In genomic region chr10:73850863-73851461, GRCh38 we compare ENCODE assay signal across 11 cellular contexts. TPM values are rescaled to one million over a fixed set of nuclear protein-coding genes. Genes with fewer than 3 reads are reported as not detected.
A peak's percentile ranks its signal among the peaks of the same experiment; 100 is the strongest.
DNase-seq lines count a peak whose midpoint lies in the region; ATAC-seq, FAIRE-seq and TF ChIP-seq lines count a peak whose summit lies in the region.
"Had no signal": no experiment of that assay in that cellular context is flagged by ENCODE, and none has a peak within 500 bp of the region (broad histone marks: within the 10 kb centered on the region; RNA-seq: fewer than 3 reads in every experiment).

No MANE protein-coding gene starts in this region.

- peaks cover 0 to 13% (median 4%) of the 10 kb centered on the region in 4 experiments; a peak in 4 of 7 replicates for H3K4me1 ChIP-seq in H1 (replicated peaks in 1 of 4; ENCODE audit: control insufficient read depth in 3 of 4, insufficient read depth in 4 of 4, low read length in 3 of 4)
- peaks cover 21 to 49% (median 33%) of the 10 kb centered on the region in 4 donors for H3K4me1 ChIP-seq in upper lobe of left lung

- H3K23ac ChIP-seq in H1 (ENCODE audit: insufficient read length), result no peak overlapping the region

- no peak overlapping the region for H3K18ac ChIP-seq in H1 (ENCODE audit: extremely low read depth, low read length)

- no peak overlapping the region for H4K5ac ChIP-seq in H1 (ENCODE audit: insufficient read length, low read depth, low read length)

- TF ChIP-seq RAD21 in H1 (IDR thresholded peaks at IDR 0.05 in 1 of 2, conservative IDR thresholded peaks at IDR 0.05 in 1 of 2; ENCODE audit: low read depth in 2 of 2, low read length in 2 of 2), result no peak

- peaks cover 22 to 30% (median 24%) of the 10 kb centered on the region in 4 experiments for H3K36me3 ChIP-seq in H1 (ENCODE audit: control insufficient read depth in 2 of 4, insufficient read depth in 4 of 4, low read length in 3 of 4)
- H3K36me3 ChIP-seq in upper lobe of left lung, result peaks cover 8 to 58% (median 48%) of the 10 kb centered on the region in 4 donors

- no peak overlapping the region for H3K27ac ChIP-seq in H1 (ENCODE audit: low read depth, low read length)
- H3K27ac ChIP-seq in upper lobe of left lung, result peak overlapping the region; percentile 38 to 79 (median 66)
- H3K27ac ChIP-seq: 22Rv1 had no signal

- FAIRE-seq in H1 (lab: Jason Lieb, UNC), result no peak

- H2BK20ac ChIP-seq in H1 (ENCODE audit: low read length), result no peak overlapping the region

- no peak overlapping the region for H4K8ac ChIP-seq in H1 (ENCODE audit: extremely low read depth, insufficient read depth, low read length)

- CTCF ChIA-PET in H1 (lab: Charles Lee; ENCODE audit: partially characterized antibody), result interaction anchor here (1.2 to 20.8 kb wide), 9 partner anchors 8 to 89 kb away, joined by 3 to 279 read pairs (median 50); partner anchors contain the start of gene CAMK2G

- no peak for TF ChIP-seq EP300 in H1 (IDR thresholded peaks at IDR 0.05; ENCODE audit: borderline replicate concordance in 1 of 2, low read depth in 2 of 2, low read length in 2 of 2)
- no peak for TF ChIP-seq EP300 in upper lobe of left lung (IDR thresholded peaks at IDR 0.05)

- no peak overlapping the region for H2AFZ ChIP-seq in H1 (ENCODE audit: low read length)

- TF ChIP-seq CTCF in H1 (IDR thresholded peaks at IDR 0.05; ENCODE audit: control extremely low read depth in 1 of 3, insufficient read depth in 1 of 3, low read depth in 1 of 3, low read length in 3 of 3) (no peak), upper lobe of left lung (IDR thresholded peaks at IDR 0.05) (peak in 1 of 6 experiments; percentile 7)

- peak overlapping the region in 1 of 2 experiments; percentile 33; a peak in 2 of 4 replicates for H3K4me2 ChIP-seq in H1 (ENCODE audit: insufficient read depth in 1 of 2, low read depth in 2 of 2, low read length in 2 of 2)

- no peak overlapping the region for H3K14ac ChIP-seq in H1 (ENCODE audit: insufficient read length)

- no peak overlapping the region for H2BK5ac ChIP-seq in H1 (ENCODE audit: low read depth, low read length)

- TF ChIP-seq POLR2A in H1 (IDR thresholded peaks at IDR 0.05; ENCODE audit: control extremely low read depth in 1 of 2, low read depth in 2 of 2, low read length in 2 of 2) (no peak), upper lobe of left lung (IDR thresholded peaks at IDR 0.05) (no peak)

- no peak overlapping the region for H2AK5ac ChIP-seq in H1 (ENCODE audit: low read depth, low read length)

- H3K79me1 ChIP-seq in H1 (ENCODE audit: low read depth, low read length), result no peaks in the 10 kb centered on the region; the same call in 1 of the 2 replicates

- peaks cover 13% of the 10 kb centered on the region for H3K36me3 Mint-ChIP-seq in natural killer cell treated with Interleukin-12 subunit alpha and Interleukin-12 subunit beta and Interleukin-15 and Interleukin-18, amount 100 ng/mL, for 72 hours

- H4K20me1 ChIP-seq in H1 (replicated peaks in 1 of 2; ENCODE audit: control insufficient read depth in 1 of 2, insufficient read depth in 2 of 2, low read length in 2 of 2), result peaks cover 4 to 7% of the 10 kb centered on the region in 2 experiments

- H3K27me3 ChIP-seq in H1 (replicated peaks in 1 of 4; ENCODE audit: control insufficient read depth in 3 of 4, extremely low read depth in 1 of 4, insufficient read depth in 3 of 4, low read length in 3 of 4) (no peaks in the 10 kb centered on the region), upper lobe of left lung (no peaks in the 10 kb centered on the region)

- H2BK12ac ChIP-seq in H1 (ENCODE audit: low read depth, low read length), result no peak overlapping the region

- peak; percentile 14 for DNase-seq in DMS53 (lab: John Stamatoyannopoulos, UW)
- no peak for DNase-seq in DMS53 treated with DMSO at 0.1 percent for 48 hours (lab: John Stamatoyannopoulos, UW; ENCODE audit: unreplicated experiment)
- no peak for DNase-seq in H1 (ENCODE audit: low read depth in 1 of 2, low spot score in 2 of 2)
- peak; percentile 63 for DNase-seq in mucosa of gallbladder (ENCODE audit: low spot score)
- peak in 1 of 2 donors; percentile 70 for DNase-seq in upper lobe of left lung
- no peak for DNase-seq in natural killer cell treated with Interleukin-12 subunit alpha and Interleukin-12 subunit beta and Interleukin-15 and Interleukin-18, amount 100 ng/mL, for 72 hours (ENCODE audit: low spot score)
- no peak for DNase-seq in NCI-H2171 treated with DMSO at 0.1 percent for 48 hours (lab: John Stamatoyannopoulos, UW)
- DNase-seq in activated CD4-positive, alpha-beta T cell treated with anti-CD3 and anti-CD28 coated beads for 4 hours, result no peak
- DNase-seq: activated T-cell treated with anti-CD3 and anti-CD28 coated beads for 4 hours, erythroblast had no signal

- no peak overlapping the region for H3K27ac Mint-ChIP-seq in natural killer cell treated with Interleukin-12 subunit alpha and Interleukin-12 subunit beta and Interleukin-15 and Interleukin-18, amount 100 ng/mL, for 72 hours

- H3K9me3 Mint-ChIP-seq in natural killer cell treated with Interleukin-12 subunit alpha and Interleukin-12 subunit beta and Interleukin-15 and Interleukin-18, amount 100 ng/mL, for 72 hours, result no peaks in the 10 kb centered on the region

- no peak overlapping the region for H3K56ac ChIP-seq in H1 (replicated peaks; ENCODE audit: insufficient read length, low read depth, low read length)

- peak overlapping the region in 1 of 4 experiments; percentile 31; a peak in 2 of 7 replicates for H3K9ac ChIP-seq in H1 (replicated peaks in 1 of 4; ENCODE audit: extremely low read depth in 1 of 4, low read depth in 3 of 4, low read length in 3 of 4)

- no peaks in the 10 kb centered on the region for H3K23me2 ChIP-seq in H1 (ENCODE audit: low read depth, low read length)

- POLR2A ChIA-PET in H1 (lab: Charles Lee; ENCODE audit: partially characterized antibody), result interaction anchor here (0.6 to 3.8 kb wide), 6 partner anchors 9 to 79 kb away, joined by 3 to 17 read pairs (median 4); a partner anchor contains a TSS

- peaks cover 10 to 15% of the 10 kb centered on the region in 2 donors for H3K4me1 Mint-ChIP-seq in natural killer cell treated with Interleukin-12 subunit alpha and Interleukin-12 subunit beta and Interleukin-15 and Interleukin-18, amount 100 ng/mL, for 72 hours (ENCODE audit: low read depth in 2 of 2)

- H3K4ac ChIP-seq in H1 (replicated peaks; ENCODE audit: insufficient read length, low read depth, low read length), result no peak overlapping the region

- H2BK15ac ChIP-seq in H1 (ENCODE audit: low read length), result no peak overlapping the region

- no peaks in the 10 kb centered on the region for H3K79me2 ChIP-seq in H1 (ENCODE audit: control insufficient read depth in 1 of 2, insufficient read depth in 2 of 2, low read length in 2 of 2)

- H2BK120ac ChIP-seq in H1 (replicated peaks; ENCODE audit: low read depth, low read length), result no peak overlapping the region

- H3K27me3 Mint-ChIP-seq in natural killer cell treated with Interleukin-12 subunit alpha and Interleukin-12 subunit beta and Interleukin-15 and Interleukin-18, amount 100 ng/mL, for 72 hours, result no peaks in the 10 kb centered on the region

- peak; percentile 62 to 89 for ATAC-seq in upper lobe of left lung (ENCODE audit: low FRiP score in 2 of 2)
- no peak for ATAC-seq in natural killer cell treated with Interleukin-12 subunit alpha and Interleukin-12 subunit beta and Interleukin-15 and Interleukin-18, amount 100 ng/mL, for 72 hours

- WGBS in H1 (ENCODE audit: extremely low coverage in 1 of 2, insufficient coverage in 1 of 2, insufficient read length in 1 of 2, insufficient replicate concordance in 2 of 2, low coverage in 1 of 2, low lambda C conversion rate in 2 of 2, missing lambda C conversion rate in 1 of 2), 2 experiments, result 73% methylated on average over 15 of the region's 15 CpGs; no CpG with 5 or more reads in 1 of the 2 experiments
- WGBS in upper lobe of left lung, 2 donors, result 59 to 72% methylated on average over 15 of the region's 15 CpGs

- no peak overlapping the region for H3K4me3 ChIP-seq in H1 (ENCODE audit: extremely low read depth in 1 of 4, insufficient read depth in 2 of 4, low read depth in 3 of 4, low read length in 4 of 4)
- H3K4me3 ChIP-seq in upper lobe of left lung, result no peak overlapping the region

- no peak overlapping the region for H4K91ac ChIP-seq in H1 (replicated peaks; ENCODE audit: insufficient read length, low read length)

- H3K9me3 ChIP-seq in H1 (ENCODE audit: insufficient read depth in 2 of 2, low read depth in 1 of 2, low read length in 1 of 2) (no peaks in the 10 kb centered on the region), upper lobe of left lung (no peaks in the 10 kb centered on the region)

- H3K4me3 Mint-ChIP-seq in natural killer cell treated with Interleukin-12 subunit alpha and Interleukin-12 subunit beta and Interleukin-15 and Interleukin-18, amount 100 ng/mL, for 72 hours, result no peak overlapping the region

RNA-seq across cellular contexts. Expression of gene CAMK2G, which starts 23.4 kb away (rescaled TPM):
- 29.9 and 31.7 TPM in 2 replicates for total RNA-seq in H1 (2021; fragmentation: NEBNext Ultra II Directional; extraction: Animal tissue kit (Norgen Biotek cat#: 25700))
- polyA plus RNA-seq in H1 (2011; rRNA removed), result 28.9 and 31.9 TPM in 2 replicates
- polyA plus RNA-seq in H1 (2011; cell fraction: cytosol; rRNA removed), result 37.7 TPM
- polyA plus RNA-seq in H1 (2011; cell fraction: nucleus; rRNA removed), result 77.7 TPM
- polyA plus RNA-seq in H1 (2012, experiment 1 of 2), result 31.3 to 38.7 TPM (median 34.5 TPM) in 4 replicates
- 22.7 TPM for polyA plus RNA-seq in H1 (2012, experiment 2 of 2)
- 23.2 TPM for polyA plus RNA-seq in H1 (2013, experiment 1 of 2)
- 21.7 TPM for polyA plus RNA-seq in H1 (2013, experiment 2 of 2)
- polyA minus RNA-seq in H1 (2011; rRNA and poly(A)+ RNA removed), result 38.9 and 49.0 TPM in 2 replicates
- polyA minus RNA-seq in H1 (2011; cell fraction: cytosol; rRNA and poly(A)+ RNA removed), result 20.9 TPM
- 32.5 TPM for polyA minus RNA-seq in H1 (2011; cell fraction: nucleus; rRNA and poly(A)+ RNA removed)
- total RNA-seq in mucosa of gallbladder (43.7 TPM), upper lobe of left lung (10 to 100 TPM; 25.7 to 52.3 (median 43.0) TPM)
- 10 to 100 TPM in 1 of 2 donors, 1 to 10 TPM in 1; 6.9 to 15.3 TPM for total RNA-seq in natural killer cell treated with Interleukin-12 subunit alpha and Interleukin-12 subunit beta and Interleukin-15 and Interleukin-18, amount 100 ng/mL, for 72 hours

RNA-seq across cellular contexts. Expression of gene NDST2, which starts 39.6 kb away (rescaled TPM):
- 21.4 and 25.5 TPM in 2 replicates for total RNA-seq in H1 (2021; fragmentation: NEBNext Ultra II Directional; extraction: Animal tissue kit (Norgen Biotek cat#: 25700))
- polyA plus RNA-seq in H1 (2011; rRNA removed), result 13.9 and 18.0 TPM in 2 replicates
- polyA plus RNA-seq in H1 (2011; cell fraction: cytosol; rRNA removed), result 13.8 TPM
- 50.5 TPM for polyA plus RNA-seq in H1 (2011; cell fraction: nucleus; rRNA removed)
- 10.6 to 15.8 TPM (median 12.5 TPM) in 4 replicates for polyA plus RNA-seq in H1 (2012, experiment 1 of 2)
- polyA plus RNA-seq in H1 (2012, experiment 2 of 2), result 9.7 TPM
- 13.4 TPM for polyA plus RNA-seq in H1 (2013, experiment 1 of 2)
- polyA plus RNA-seq in H1 (2013, experiment 2 of 2), result 12.3 TPM
- polyA minus RNA-seq in H1 (2011; rRNA and poly(A)+ RNA removed), result 26.5 and 36.6 TPM in 2 replicates
- polyA minus RNA-seq in H1 (2011; cell fraction: cytosol; rRNA and poly(A)+ RNA removed), result 20.8 TPM
- 40.9 TPM for polyA minus RNA-seq in H1 (2011; cell fraction: nucleus; rRNA and poly(A)+ RNA removed)
- total RNA-seq in mucosa of gallbladder (41.9 TPM), upper lobe of left lung (10 to 100 TPM; 26.4 to 92.2 (median 38.3) TPM)
- 10 to 100 TPM; 42.8 to 83.3 TPM for total RNA-seq in natural killer cell treated with Interleukin-12 subunit alpha and Interleukin-12 subunit beta and Interleukin-15 and Interleukin-18, amount 100 ng/mL, for 72 hours

RNA-seq across cellular contexts. Expression of gene PLAU, which starts 60.0 kb away (rescaled TPM):
- total RNA-seq in H1 (2021; fragmentation: NEBNext Ultra II Directional; extraction: Animal tissue kit (Norgen Biotek cat#: 25700)), result 23.8 and 26.1 TPM in 2 replicates
- 15.8 and 16.2 TPM in 2 replicates for polyA plus RNA-seq in H1 (2011; rRNA removed)
- polyA plus RNA-seq in H1 (2011; cell fraction: cytosol; rRNA removed), result 19.5 TPM
- 21.1 TPM for polyA plus RNA-seq in H1 (2011; cell fraction: nucleus; rRNA removed)
- 19.7 to 29.1 TPM (median 26.3 TPM) in 4 replicates for polyA plus RNA-seq in H1 (2012, experiment 1 of 2)
- polyA plus RNA-seq in H1 (2012, experiment 2 of 2), result 23.8 TPM
- polyA plus RNA-seq in H1 (2013, experiment 1 of 2), result 30.9 TPM
- 32.5 TPM for polyA plus RNA-seq in H1 (2013, experiment 2 of 2)
- 9.7 and 10.8 TPM in 2 replicates for polyA minus RNA-seq in H1 (2011; rRNA and poly(A)+ RNA removed)
- 6.0 TPM for polyA minus RNA-seq in H1 (2011; cell fraction: cytosol; rRNA and poly(A)+ RNA removed)
- 4.4 TPM for polyA minus RNA-seq in H1 (2011; cell fraction: nucleus; rRNA and poly(A)+ RNA removed)
- total RNA-seq in mucosa of gallbladder (15.5 TPM), upper lobe of left lung (10 to 100 TPM in 3 of 6 donors, 1 to 10 TPM in 3; 8.2 to 38.8 (median 12.4) TPM)
- not detected for total RNA-seq in natural killer cell treated with Interleukin-12 subunit alpha and Interleukin-12 subunit beta and Interleukin-15 and Interleukin-18, amount 100 ng/mL, for 72 hours

Comparison
In these comparisons a context has a peak if more than half of its experiments do, and no peak if none do; other contexts are left out.
1. DNase-seq: peak in DMS53 (single experiment) and mucosa of gallbladder (single experiment); none in DMS53 treated with DMSO at 0.1 percent for 48 hours (single experiment), H1 (0 of 2), natural killer cell treated with Interleukin-12 subunit alpha and Interleukin-12 subunit beta and Interleukin-15 and Interleukin-18, amount 100 ng/mL, for 72 hours (single experiment), NCI-H2171 treated with DMSO at 0.1 percent for 48 hours (single experiment) and activated CD4-positive, alpha-beta T cell treated with anti-CD3 and anti-CD28 coated beads for 4 hours (0 of 2).
2. ATAC-seq: peak in upper lobe of left lung (2 of 2); none in natural killer cell treated with Interleukin-12 subunit alpha and Interleukin-12 subunit beta and Interleukin-15 and Interleukin-18, amount 100 ng/mL, for 72 hours (0 of 2).
3. RNA of gene PLAU, which starts 60.0 kb away (total RNA-seq): 23.8 to 26.1 TPM in H1, 15.5 TPM in mucosa of gallbladder (single experiment) and 8.2 to 38.8 TPM in upper lobe of left lung; not detected in natural killer cell treated with Interleukin-12 subunit alpha and Interleukin-12 subunit beta and Interleukin-15 and Interleukin-18, amount 100 ng/mL, for 72 hours; every median in the first group is over 4 times any median in the second.